Comparison of ENCODE assay signal across 7 cellular contexts in genomic region chr4:159748834-159749444, GRCh38.
"Had no signal": no experiment of that assay in that cellular context is flagged by ENCODE, and none has a peak within 500 bp of the region (broad histone marks: within the 10 kb centered on the region; RNA-seq: fewer than 3 reads in every experiment).

No MANE protein-coding gene starts in this region.

- H3K27ac ChIP-seq: HL-60 had no signal

- H3K27ac Mint-ChIP-seq: IgD-negative memory B cell had no signal

- H3K4me3 Mint-ChIP-seq: IgD-negative memory B cell had no signal

- DNase-seq: IMR-90, KBM-7, KG1 had no signal

- H3K4me1 Mint-ChIP-seq: IgD-negative memory B cell had no signal

- H3K36me3 Mint-ChIP-seq: IgD-negative memory B cell had no signal

- H3K27me3 Mint-ChIP-seq: IgD-negative memory B cell had no signal

- ATAC-seq: HepG2, K562 had no signal

- H3K4me3 ChIP-seq: K562 had no signal
